8 cellular contexts compared by ENCODE assay signal in genomic region chr2:162074579-162074922, GRCh38. TPM values are rescaled to one million over a fixed set of nuclear protein-coding genes. Genes with fewer than 3 reads are reported as not detected.
DNase-seq lines count a peak whose midpoint lies in the region; ATAC-seq and TF ChIP-seq lines count a peak whose summit lies in the region.

No MANE protein-coding gene starts in this region.

- H3K9me3 ChIP-seq in PC-9 (ENCODE audit: insufficient read depth, low read depth) (no peaks in the 10 kb centered on the region), sigmoid colon (peaks cover 0 to 7% (median 0%) of the 10 kb centered on the region in 4 donors)

- 0 out of 2 replicates have a peak, but pooled peaks cover 2% of the 10 kb centered on the region for H3K9me2 ChIP-seq in GM23338 (ENCODE audit: insufficient read depth)
- H3K9me2 ChIP-seq in PC-9 (ENCODE audit: insufficient read depth): no peaks in the 10 kb centered on the region

- no peak for TF ChIP-seq POLR2A in sigmoid colon (IDR thresholded peaks at IDR 0.05)

- CTCF ChIA-PET in PC-9 (lab: Charles Lee): no interaction called here

- no peak for TF ChIP-seq CTCF in GM23338 (conservative IDR thresholded peaks at IDR 0.05; ENCODE audit: low read depth in 2 of 2)
- TF ChIP-seq CTCF in PC-9 (conservative IDR thresholded peaks at IDR 0.05): no peak
- TF ChIP-seq CTCF in fibroblast of pulmonary artery (IDR thresholded peaks at IDR 0.05; ENCODE audit: low read length, missing control alignments): no peak
- TF ChIP-seq CTCF in sigmoid colon (IDR thresholded peaks at IDR 0.05): no peak
- no peak for TF ChIP-seq CTCF in GM13977 (IDR thresholded peaks at IDR 0.05; ENCODE audit: extremely low read depth, insufficient read depth, missing control alignments)

- no peaks in the 10 kb centered on the region for H4K20me1 ChIP-seq in GM23338 (replicated peaks; ENCODE audit: insufficient read depth)
- H4K20me1 ChIP-seq in PC-9 (ENCODE audit: insufficient read depth): no peaks in the 10 kb centered on the region

- peaks cover 41% of the 10 kb centered on the region for H3K27me3 ChIP-seq in GM23338 (ENCODE audit: insufficient read depth)
- no peaks in the 10 kb centered on the region for H3K27me3 ChIP-seq in PC-9 (ENCODE audit: insufficient read depth, low read depth)
- no peaks in the 10 kb centered on the region for H3K27me3 ChIP-seq in sigmoid colon

- H3K4me3 ChIP-seq in GM23338: peak overlapping the region; percentile 81
- no peak overlapping the region for H3K4me3 ChIP-seq in PC-9
- peak overlapping the region; percentile 74 for H3K4me3 ChIP-seq in fibroblast of pulmonary artery (replicated peaks; ENCODE audit: low read depth, low read length)
- H3K4me3 ChIP-seq in sigmoid colon: peak overlapping the region; percentile 51 to 66 (median 60)

- POLR2A ChIA-PET in PC-9 (lab: Charles Lee; ENCODE audit: unreplicated experiment): no interaction called here

- DNase-seq in GM23338 (ENCODE audit: low spot score) (no peak), PC-9 (no peak), fibroblast of pulmonary artery (ENCODE audit: low read depth) (no peak), sigmoid colon (no peak), GM13977 (ENCODE audit: low spot score) (no peak), COLO668 (lab: John Stamatoyannopoulos, UW; ENCODE audit: unreplicated experiment) (no peak)

- no peaks in the 10 kb centered on the region for H3F3A ChIP-seq in GM23338 (replicated peaks; ENCODE audit: low read depth)
- H3F3A ChIP-seq in PC-9 (ENCODE audit: insufficient read depth, low read depth): no peaks in the 10 kb centered on the region

- peaks cover 39% of the 10 kb centered on the region for H3K4me1 ChIP-seq in GM23338 (ENCODE audit: insufficient read depth)
- H3K4me1 ChIP-seq in PC-9 (replicated peaks; ENCODE audit: insufficient read depth): no peaks in the 10 kb centered on the region
- peaks cover 0 to 49% (median 32%) of the 10 kb centered on the region in 4 donors for H3K4me1 ChIP-seq in sigmoid colon

- peak overlapping the region; percentile 97 for H3K4me2 ChIP-seq in GM23338
- H3K4me2 ChIP-seq in PC-9: peak overlapping the region; percentile 58; the same call in 1 of the 2 replicates

- TF ChIP-seq EP300 in sigmoid colon (IDR thresholded peaks at IDR 0.05): no peak

- H3K27ac Mint-ChIP-seq in GM23338: no peak overlapping the region

- 17 to 44% methylated on average over 2 of the region's 2 CpGs for WGBS in sigmoid colon, 2 donors

- no TSS peak for BruUV-seq in PC-9 (replicated peaks; lab: Mats Ljungman, UMichigan)

- peaks cover 37% of the 10 kb centered on the region for H3K4me1 Mint-ChIP-seq in GM23338

- H3K27ac ChIP-seq in GM23338 (ENCODE audit: low read depth): no peak overlapping the region
- no peak overlapping the region for H3K27ac ChIP-seq in PC-9
- H3K27ac ChIP-seq in sigmoid colon: peak overlapping the region in 1 of 4 donors; percentile 58

- peaks cover 22% of the 10 kb centered on the region for H3K9me3 Mint-ChIP-seq in GM23338

- in situ Hi-C loops in GM13977 (cut with MboI; ENCODE audit: low pct_unique_long_range_greater_than_20kb, low sequenced_read_pairs, unreplicated experiment): no loop called here

- peak overlapping the region; percentile 77 for H3K4me3 Mint-ChIP-seq in GM23338

- H3K27me3 Mint-ChIP-seq in GM23338 (ENCODE audit: insufficient read depth, low read depth, poor library complexity): peaks cover 19% of the 10 kb centered on the region

- intact Hi-C loops in PC-9 (cut with micrococcal nuclease; ENCODE audit: unreplicated experiment): no loop called here
- intact Hi-C loops in sigmoid colon (cut with DNase I): loop anchor here (5.0 kb wide), 1 partner anchor 48 kb away; no protein-coding TSS in a partner anchor

- H3K36me3 ChIP-seq in GM23338 (ENCODE audit: insufficient read depth) (peaks cover 5% of the 10 kb centered on the region; the same call in 1 of the 2 replicates), PC-9 (ENCODE audit: low read depth) (no peaks in the 10 kb centered on the region), sigmoid colon (no peaks in the 10 kb centered on the region)

- ATAC-seq in GM23338 (peak; percentile 6), GM21381 (IDR thresholded peaks at IDR 0.05; ENCODE audit: unreplicated experiment) (no peak), GM21360 (IDR thresholded peaks at IDR 0.05; ENCODE audit: unreplicated experiment) (no peak)

- H3K79me2 ChIP-seq in GM23338 (replicated peaks; ENCODE audit: insufficient read depth) (no peaks in the 10 kb centered on the region), PC-9 (ENCODE audit: low read depth) (no peaks in the 10 kb centered on the region)

- peaks cover 17% of the 10 kb centered on the region for H3K36me3 Mint-ChIP-seq in GM23338 (ENCODE audit: low read depth)

- H2AFZ ChIP-seq in GM23338 (peak overlapping the region; percentile 100), PC-9 (no peak overlapping the region)

TF ChIP-seq in GM23338, 12 proteins besides CTCF, POLR2A, EP300 and RAD21:
- TF ChIP-seq NANOG (IDR thresholded peaks at IDR 0.05; ENCODE audit: borderline replicate concordance) (no peak), ZNF462 (CRISPR knock-in tag; IDR thresholded peaks at IDR 0.05) (peak; percentile 35; the same call in 1 of the 2 replicates), ZNF331 (CRISPR knock-in tag; IDR thresholded peaks at IDR 0.05; ENCODE audit: low read depth) (no peak)
TF ChIP-seq in GM23338: peak in this region for 1.

RNA-seq across cellular contexts. Expression of gene DPP4, which starts 0.5 kb away (rescaled TPM):
- total RNA-seq in GM23338 (2014; rRNA removed; shearing (Covaris generic)): 2.8 and 4.1 TPM in 2 replicates
- polyA plus RNA-seq in GM23338 (2016; fragmentation: Nextera tagmentation; extraction: Ambion mirVana) (1.0 and 1.5 TPM in 2 replicates), sigmoid colon (1 to 10 TPM; 1.2 to 6.9 (median 1.4) TPM)
- total RNA-seq in PC-9 (2021) (0.35 and 0.48 TPM in 2 replicates), sigmoid colon (10 to 100 TPM in 3 of 4 donors, 1 to 10 TPM in 1; 5.8 to 11.9 (median 11.2) TPM)
